In the genomic region with DNA sequence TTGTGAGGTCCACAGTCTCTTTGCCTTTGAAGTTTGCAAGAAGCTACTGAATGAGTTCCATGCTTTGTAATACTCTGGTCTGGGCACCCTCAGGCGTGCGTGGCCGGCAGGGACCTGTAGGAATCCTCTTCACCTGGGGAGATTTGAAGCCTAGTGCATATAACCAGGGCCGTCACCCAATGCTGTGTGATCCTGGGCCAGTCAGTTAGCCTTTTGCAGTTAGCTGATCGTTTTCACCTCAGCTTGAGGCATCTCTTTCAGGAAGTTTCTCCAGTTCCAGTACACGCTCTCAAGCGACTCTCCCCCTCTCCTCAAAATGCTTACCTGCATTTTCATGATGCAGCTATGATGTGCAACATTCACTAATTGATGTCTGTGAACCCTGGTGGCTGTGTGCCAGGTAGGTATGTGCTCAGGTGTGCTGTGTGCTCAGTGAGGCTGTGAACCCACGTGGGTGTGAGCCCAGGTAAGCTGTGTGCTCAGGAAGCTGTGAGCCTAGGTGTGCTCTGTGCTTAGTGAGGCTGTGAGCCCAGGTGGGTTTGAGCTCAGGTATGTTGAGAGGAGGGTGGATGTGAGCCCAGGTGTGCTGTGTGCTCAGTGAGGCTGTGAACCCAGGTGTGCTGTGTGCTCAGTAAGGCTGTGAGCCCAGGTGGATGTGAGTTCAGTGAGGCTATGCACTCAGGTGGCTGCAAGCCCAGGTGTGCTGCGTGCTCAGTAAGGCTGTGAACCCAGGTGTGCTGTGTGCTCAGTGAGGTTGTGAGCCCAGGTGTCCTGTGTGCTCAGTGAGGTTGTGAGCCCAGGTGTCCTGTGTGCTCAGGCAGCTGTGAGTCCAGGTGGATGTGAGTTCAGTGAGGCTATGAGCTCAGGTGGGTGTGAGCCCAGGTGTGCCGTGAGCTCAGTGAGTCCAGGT, we compare ENCODE assay signal across 29 cellular contexts.
DNase-seq lines count a peak whose midpoint lies in the region; ATAC-seq, FAIRE-seq and TF ChIP-seq lines count a peak whose summit lies in the region.
"Had no signal": no experiment of that assay in that cellular context is flagged by ENCODE, and none has a peak within 500 bp of the region (broad histone marks: within the 10 kb centered on the region; RNA-seq: fewer than 3 reads in every experiment).

No MANE protein-coding gene starts in this region.

- H3K36me3 Mint-ChIP-seq in endodermal cell (ENCODE audit: low read depth) (no peaks in the 10 kb centered on the region), type B pancreatic cell (no peaks in the 10 kb centered on the region), neural progenitor cell (no peaks in the 10 kb centered on the region)
- H3K36me3 Mint-ChIP-seq: CD4-positive, CD25-positive, alpha-beta regulatory T cell had no signal

- H3K27ac Mint-ChIP-seq in endodermal cell = no peak overlapping the region
- no peak overlapping the region for H3K27ac Mint-ChIP-seq in type B pancreatic cell
- no peak overlapping the region for H3K27ac Mint-ChIP-seq in neural progenitor cell
- H3K27ac Mint-ChIP-seq: activated T-helper 1 cell treated with anti-CD3 and anti-CD28 coated beads, Interleukin-12 subunit alpha, Interleukin-12 subunit beta, Interleukin-2, Interleukin-4 antibody, amounts not matched to agents 30 ng/mL and 10 ng/mL and 1 ng/mL, durations not matched to agents 14 hours and 24 hours and 36 hours; CD4-positive, CD25-positive, alpha-beta regulatory T cell; T-helper 17 cell had no signal

- H3K4me1 Mint-ChIP-seq in endodermal cell (peaks cover 13% of the 10 kb centered on the region), type B pancreatic cell (ENCODE audit: unreplicated experiment) (no peaks in the 10 kb centered on the region), neural progenitor cell (no peaks in the 10 kb centered on the region)
- H3K4me1 Mint-ChIP-seq: CD4-positive, CD25-positive, alpha-beta regulatory T cell; central memory CD8-positive, alpha-beta T cell had no signal

- H3K27me3 Mint-ChIP-seq in endodermal cell (ENCODE audit: insufficient read depth) (peaks cover 17% of the 10 kb centered on the region), type B pancreatic cell (peaks cover 41% of the 10 kb centered on the region), neural progenitor cell (ENCODE audit: insufficient read depth, low read depth) (peaks cover 9% of the 10 kb centered on the region)

- H3K9me3 ChIP-seq in Loucy (ENCODE audit: insufficient read depth, low read depth, low read length) = no peaks in the 10 kb centered on the region
- peaks cover 23% of the 10 kb centered on the region for H3K9me3 ChIP-seq in endodermal cell (ENCODE audit: control insufficient read depth, low read length)
- H3K9me3 ChIP-seq in neural progenitor cell (ENCODE audit: low read depth) = no peaks in the 10 kb centered on the region
- H3K9me3 ChIP-seq in pancreas = no peaks in the 10 kb centered on the region
- H3K9me3 ChIP-seq: gastroesophageal sphincter, SK-N-SH, tibial artery had no signal

- H2AFZ ChIP-seq in Loucy (ENCODE audit: low read length) (no peak overlapping the region), neural progenitor cell (replicated peaks) (no peak overlapping the region)
- H2AFZ ChIP-seq: PC-9 had no signal

- H3K27ac ChIP-seq in endodermal cell (ENCODE audit: low read depth, low read length) = no peak overlapping the region
- no peak overlapping the region for H3K27ac ChIP-seq in neural progenitor cell
- no peak overlapping the region for H3K27ac ChIP-seq in pancreas
- H3K27ac ChIP-seq: gastroesophageal sphincter, PC-9, tibial artery had no signal

- DNase-seq in NCI-H748 (lab: John Stamatoyannopoulos, UW; ENCODE audit: unreplicated experiment) = peak; percentile 82
- no peak for DNase-seq in NCI-H748 treated with DMSO at 0.1 percent for 48 hours (lab: John Stamatoyannopoulos, UW)
- peak; percentile 82 for DNase-seq in endodermal cell
- peak; percentile 48 for DNase-seq in type B pancreatic cell (ENCODE audit: extremely low spot score, unreplicated experiment)
- DNase-seq in neural progenitor cell (ENCODE audit: low spot score) = no peak
- DNase-seq in pancreas = no peak
- DNase-seq: 8988T; activated CD4-positive, alpha-beta T cell treated with anti-CD3 and anti-CD28 coated beads, Interleukin-2, amount 50 U/mL, for 48 hours; activated CD4-positive, CD25-positive, alpha-beta regulatory T cell treated with anti-CD3 and anti-CD28 coated beads, Interleukin-2, amount 50 U/mL, for 72 hours; activated CD8-positive, alpha-beta memory T cell treated with anti-CD3 and anti-CD28 coated beads, Interleukin-2, amount 50 U/mL, for 48 hours; activated naive CD4-positive, alpha-beta T cell treated with Interleukin-2 at 50 U/mL for 16 hours; CD4-positive, CD25-positive, alpha-beta regulatory T cell; hippocampal formation; Kasumi-1; NCI-H2171; NCI-H510A; PC-9; right cardiac atrium; SK-N-SH; stimulated activated CD4-positive, alpha-beta T cell treated with anti-CD3 and anti-CD28 coated beads, Interleukin-1b, Interleukin-23, amount 100 ng/mL, for 48 hours; T-helper 17 cell had no signal

- H4K20me1 ChIP-seq in Loucy (ENCODE audit: insufficient read depth, low read length, poor library complexity, severe bottlenecking) (peaks cover 12% of the 10 kb centered on the region), neural progenitor cell (ENCODE audit: low read depth) (no peaks in the 10 kb centered on the region)

- H3K9ac ChIP-seq in Loucy (ENCODE audit: low read depth, low read length, poor library complexity, severe bottlenecking) = peak overlapping the region; percentile 56
- H3K9ac ChIP-seq in endodermal cell (ENCODE audit: extremely low read depth, low read length, poor library complexity, severe bottlenecking) = no peak overlapping the region
- H3K9ac ChIP-seq in neural progenitor cell = no peak overlapping the region
- H3K9ac ChIP-seq: SK-N-SH had no signal

- H3K9me3 Mint-ChIP-seq in endodermal cell (no peaks in the 10 kb centered on the region), type B pancreatic cell (no peaks in the 10 kb centered on the region), neural progenitor cell (no peaks in the 10 kb centered on the region)
- H3K9me3 Mint-ChIP-seq: activated T-helper 1 cell treated with anti-CD3 and anti-CD28 coated beads, Interleukin-12 subunit alpha, Interleukin-12 subunit beta, Interleukin-2, Interleukin-4 antibody, amounts not matched to agents 30 ng/mL and 10 ng/mL and 1 ng/mL, durations not matched to agents 14 hours and 24 hours and 36 hours; central memory CD8-positive, alpha-beta T cell had no signal

- H3K4me3 ChIP-seq in Loucy (ENCODE audit: low read length, poor library complexity, severe bottlenecking) (peak overlapping the region; percentile 48), endodermal cell (ENCODE audit: low read length) (no peak overlapping the region), neural progenitor cell (no peak overlapping the region), pancreas (no peak overlapping the region)
- H3K4me3 ChIP-seq: gastroesophageal sphincter, PC-9, tibial artery had no signal

- no peaks in the 10 kb centered on the region for H3K9me2 ChIP-seq in Loucy (replicated peaks; ENCODE audit: low read depth, low read length)
- H3K9me2 ChIP-seq: SK-N-SH had no signal

- no peaks in the 10 kb centered on the region for H3K27me3 ChIP-seq in Loucy (ENCODE audit: insufficient read depth, low read length, poor library complexity, severe bottlenecking)
- H3K27me3 ChIP-seq in endodermal cell (ENCODE audit: control insufficient read depth, insufficient read depth, low read length, poor library complexity, severe bottlenecking) = no peaks in the 10 kb centered on the region
- H3K27me3 ChIP-seq in neural progenitor cell = no peaks in the 10 kb centered on the region
- peaks cover 0 to 9% (median 0%) of the 10 kb centered on the region in 4 donors for H3K27me3 ChIP-seq in pancreas

- H3K36me3 ChIP-seq in Loucy (ENCODE audit: insufficient read depth, low read length) (no peaks in the 10 kb centered on the region), endodermal cell (ENCODE audit: control insufficient read depth, insufficient read depth, low read length) (no peaks in the 10 kb centered on the region), neural progenitor cell (no peaks in the 10 kb centered on the region), pancreas (no peaks in the 10 kb centered on the region)
- H3K36me3 ChIP-seq: gastroesophageal sphincter, tibial artery had no signal

- H3K4me2 ChIP-seq in Loucy (ENCODE audit: low read depth, low read length, poor library complexity, severe bottlenecking) (peak overlapping the region; percentile 71), neural progenitor cell (no peak overlapping the region)
- H3K4me2 ChIP-seq: PC-9, SK-N-SH had no signal

- peaks cover 3% of the 10 kb centered on the region; the same call in 1 of the 2 replicates for H3F3A ChIP-seq in Loucy (ENCODE audit: low read depth)
- H3F3A ChIP-seq in neural progenitor cell (ENCODE audit: low read depth) = no peaks in the 10 kb centered on the region

- 66 to 68% methylated on average over 7 to 10 of the region's 10 CpGs for WGBS in endodermal cell (ENCODE audit: insufficient coverage in 1 of 2, insufficient read length in 1 of 2), 2 experiments
- WGBS in pancreas, 2 donors = 30 to 39% methylated on average over 10 of the region's 10 CpGs

- intact Hi-C loops in pancreas (cut with DNase I) = no loop called here

- TF ChIP-seq CTCF in Loucy (conservative IDR thresholded peaks at IDR 0.05; ENCODE audit: low read length) = no peak
- no peak for TF ChIP-seq CTCF in endodermal cell (conservative IDR thresholded peaks at IDR 0.05)
- no peak for TF ChIP-seq CTCF in type B pancreatic cell (conservative IDR thresholded peaks at IDR 0.05)
- no peak for TF ChIP-seq CTCF in neural progenitor cell (IDR thresholded peaks at IDR 0.05)
- no peak for TF ChIP-seq CTCF in pancreas (IDR thresholded peaks at IDR 0.05)

- peaks cover 49% of the 10 kb centered on the region for H3K4me1 ChIP-seq in Loucy (ENCODE audit: insufficient read depth, low read length, poor library complexity, severe bottlenecking)
- no peaks in the 10 kb centered on the region for H3K4me1 ChIP-seq in endodermal cell (ENCODE audit: control insufficient read depth, insufficient read depth, low read length)
- no peaks in the 10 kb centered on the region for H3K4me1 ChIP-seq in neural progenitor cell
- H3K4me1 ChIP-seq in pancreas = no peaks in the 10 kb centered on the region
- H3K4me1 ChIP-seq: gastroesophageal sphincter, tibial artery had no signal

- ATAC-seq in GM19035 (IDR thresholded peaks at IDR 0.05; ENCODE audit: unreplicated experiment) = no peak
- ATAC-seq in pancreas = no peak
- ATAC-seq: gastroesophageal sphincter, right cardiac atrium, Right ventricle myocardium inferior, T-helper 17 cell had no signal

- H3K79me2 ChIP-seq in Loucy (ENCODE audit: insufficient read depth, low read length) = peaks cover 79% of the 10 kb centered on the region
- no peaks in the 10 kb centered on the region for H3K79me2 ChIP-seq in neural progenitor cell (ENCODE audit: low read depth)

- H3K4me3 Mint-ChIP-seq in endodermal cell = no peak overlapping the region
- no peak overlapping the region for H3K4me3 Mint-ChIP-seq in type B pancreatic cell
- no peak overlapping the region for H3K4me3 Mint-ChIP-seq in neural progenitor cell
- H3K4me3 Mint-ChIP-seq: activated T-helper 1 cell treated with anti-CD3 and anti-CD28 coated beads, Interleukin-12 subunit alpha, Interleukin-12 subunit beta, Interleukin-2, Interleukin-4 antibody, amounts not matched to agents 30 ng/mL and 10 ng/mL and 1 ng/mL, durations not matched to agents 14 hours and 24 hours and 36 hours; central memory CD8-positive, alpha-beta T cell; T-helper 17 cell had no signal

- no peak for FAIRE-seq in pancreas (lab: Jason Lieb, UNC)
- FAIRE-seq: endometrium had no signal

Comparison
In these comparisons a context has a peak if more than half of its experiments do, and no peak if none do; other contexts are left out.
1. DNase-seq: peak in NCI-H748 (single experiment), endodermal cell (single experiment) and type B pancreatic cell (single experiment); none in NCI-H748 treated with DMSO at 0.1 percent for 48 hours (single experiment), neural progenitor cell (single experiment) and pancreas (0 of 6).